Comparison of ENCODE assay signal across 1 cellular context in genomic region chrX:65508851-65509250, GRCh38.
A peak's percentile ranks its signal among the peaks of the same experiment; 100 is the strongest.
TF ChIP-seq lines count a peak whose summit lies in the region.

No MANE protein-coding gene starts in this region.

TF ChIP-seq in K562, 482 proteins besides CTCF, POLR2A, EP300 and RAD21:
- TF ChIP-seq, protein P1, sequence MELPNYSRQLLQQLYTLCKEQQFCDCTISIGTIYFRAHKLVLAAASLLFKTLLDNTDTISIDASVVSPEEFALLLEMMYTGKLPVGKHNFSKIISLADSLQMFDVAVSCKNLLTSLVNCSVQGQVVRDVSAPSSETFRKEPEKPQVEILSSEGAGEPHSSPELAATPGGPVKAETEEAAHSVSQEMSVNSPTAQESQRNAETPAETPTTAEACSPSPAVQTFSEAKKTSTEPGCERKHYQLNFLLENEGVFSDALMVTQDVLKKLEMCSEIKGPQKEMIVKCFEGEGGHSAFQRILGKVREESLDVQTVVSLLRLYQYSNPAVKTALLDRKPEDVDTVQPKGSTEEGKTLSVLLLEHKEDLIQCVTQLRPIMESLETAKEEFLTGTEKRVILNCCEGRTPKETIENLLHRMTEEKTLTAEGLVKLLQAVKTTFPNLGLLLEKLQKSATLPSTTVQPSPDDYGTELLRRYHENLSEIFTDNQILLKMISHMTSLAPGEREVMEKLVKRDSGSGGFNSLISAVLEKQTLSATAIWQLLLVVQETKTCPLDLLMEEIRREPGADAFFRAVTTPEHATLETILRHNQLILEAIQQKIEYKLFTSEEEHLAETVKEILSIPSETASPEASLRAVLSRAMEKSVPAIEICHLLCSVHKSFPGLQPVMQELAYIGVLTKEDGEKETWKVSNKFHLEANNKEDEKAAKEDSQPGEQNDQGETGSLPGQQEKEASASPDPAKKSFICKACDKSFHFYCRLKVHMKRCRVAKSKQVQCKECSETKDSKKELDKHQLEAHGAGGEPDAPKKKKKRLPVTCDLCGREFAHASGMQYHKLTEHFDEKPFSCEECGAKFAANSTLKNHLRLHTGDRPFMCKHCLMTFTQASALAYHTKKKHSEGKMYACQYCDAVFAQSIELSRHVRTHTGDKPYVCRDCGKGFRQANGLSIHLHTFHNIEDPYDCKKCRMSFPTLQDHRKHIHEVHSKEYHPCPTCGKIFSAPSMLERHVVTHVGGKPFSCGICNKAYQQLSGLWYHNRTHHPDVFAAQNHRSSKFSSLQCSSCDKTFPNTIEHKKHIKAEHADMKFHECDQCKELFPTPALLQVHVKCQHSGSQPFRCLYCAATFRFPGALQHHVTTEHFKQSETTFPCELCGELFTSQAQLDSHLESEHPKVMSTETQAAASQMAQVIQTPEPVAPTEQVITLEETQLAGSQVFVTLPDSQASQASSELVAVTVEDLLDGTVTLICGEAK (IDR thresholded peaks at IDR 0.05), result no peak
- TF ChIP-seq, protein P1 (CRISPR knock-in tag; IDR thresholded peaks at IDR 0.05), result no peak
- no peak for TF ChIP-seq BRCA1 (IDR thresholded peaks at IDR 0.05)
- TF ChIP-seq BRCA1 (CRISPR knock-in tag; IDR thresholded peaks at IDR 0.05), result no peak
- no peak for TF ChIP-seq MXD1 (CRISPR knock-in tag; IDR thresholded peaks at IDR 0.05; ENCODE audit: borderline replicate concordance, poor library complexity, severe bottlenecking)
- peak; percentile 16; the same call in 1 of the 2 replicates for TF ChIP-seq CBFA2T3 (IDR thresholded peaks at IDR 0.05)
- no peak for TF ChIP-seq EZH2 (IDR thresholded peaks at IDR 0.05; ENCODE audit: borderline replicate concordance, low read depth, low read length)
- no peak for TF ChIP-seq HDAC6 (IDR thresholded peaks at IDR 0.05; ENCODE audit: low read depth, low read length)
- no peak for TF ChIP-seq ASH1L (IDR thresholded peaks at IDR 0.05; ENCODE audit: borderline replicate concordance, low read depth, partially characterized antibody)
- TF ChIP-seq, protein P2, sequence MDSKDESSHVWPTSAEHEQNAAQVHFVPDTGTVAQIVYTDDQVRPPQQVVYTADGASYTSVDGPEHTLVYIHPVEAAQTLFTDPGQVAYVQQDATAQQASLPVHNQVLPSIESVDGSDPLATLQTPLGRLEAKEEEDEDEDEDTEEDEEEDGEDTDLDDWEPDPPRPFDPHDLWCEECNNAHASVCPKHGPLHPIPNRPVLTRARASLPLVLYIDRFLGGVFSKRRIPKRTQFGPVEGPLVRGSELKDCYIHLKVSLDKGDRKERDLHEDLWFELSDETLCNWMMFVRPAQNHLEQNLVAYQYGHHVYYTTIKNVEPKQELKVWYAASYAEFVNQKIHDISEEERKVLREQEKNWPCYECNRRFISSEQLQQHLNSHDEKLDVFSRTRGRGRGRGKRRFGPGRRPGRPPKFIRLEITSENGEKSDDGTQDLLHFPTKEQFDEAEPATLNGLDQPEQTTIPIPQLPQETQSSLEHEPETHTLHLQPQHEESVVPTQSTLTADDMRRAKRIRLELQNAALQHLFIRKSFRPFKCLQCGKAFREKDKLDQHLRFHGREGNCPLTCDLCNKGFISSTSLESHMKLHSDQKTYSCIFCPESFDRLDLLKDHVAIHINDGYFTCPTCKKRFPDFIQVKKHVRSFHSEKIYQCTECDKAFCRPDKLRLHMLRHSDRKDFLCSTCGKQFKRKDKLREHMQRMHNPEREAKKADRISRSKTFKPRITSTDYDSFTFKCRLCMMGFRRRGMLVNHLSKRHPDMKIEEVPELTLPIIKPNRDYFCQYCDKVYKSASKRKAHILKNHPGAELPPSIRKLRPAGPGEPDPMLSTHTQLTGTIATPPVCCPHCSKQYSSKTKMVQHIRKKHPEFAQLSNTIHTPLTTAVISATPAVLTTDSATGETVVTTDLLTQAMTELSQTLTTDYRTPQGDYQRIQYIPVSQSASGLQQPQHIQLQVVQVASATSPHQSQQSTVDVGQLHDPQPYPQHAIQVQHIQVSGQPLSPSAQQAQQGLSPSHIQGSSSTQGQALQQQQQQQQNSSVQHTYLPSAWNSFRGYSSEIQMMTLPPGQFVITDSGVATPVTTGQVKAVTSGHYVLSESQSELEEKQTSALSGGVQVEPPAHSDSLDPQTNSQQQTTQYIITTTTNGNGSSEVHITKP (IDR thresholded peaks at IDR 0.05; ENCODE audit: partially characterized antibody), result peak; percentile 68
- no peak for TF ChIP-seq BCLAF1 (IDR thresholded peaks at IDR 0.05; ENCODE audit: borderline replicate concordance in 1 of 2, control insufficient read depth in 1 of 2, low read depth in 2 of 2, low read length in 1 of 2)
- TF ChIP-seq SREBF2 (CRISPR knock-in tag; IDR thresholded peaks at IDR 0.05), result no peak
